17 cellular contexts compared by ENCODE assay signal in the genomic region with DNA sequence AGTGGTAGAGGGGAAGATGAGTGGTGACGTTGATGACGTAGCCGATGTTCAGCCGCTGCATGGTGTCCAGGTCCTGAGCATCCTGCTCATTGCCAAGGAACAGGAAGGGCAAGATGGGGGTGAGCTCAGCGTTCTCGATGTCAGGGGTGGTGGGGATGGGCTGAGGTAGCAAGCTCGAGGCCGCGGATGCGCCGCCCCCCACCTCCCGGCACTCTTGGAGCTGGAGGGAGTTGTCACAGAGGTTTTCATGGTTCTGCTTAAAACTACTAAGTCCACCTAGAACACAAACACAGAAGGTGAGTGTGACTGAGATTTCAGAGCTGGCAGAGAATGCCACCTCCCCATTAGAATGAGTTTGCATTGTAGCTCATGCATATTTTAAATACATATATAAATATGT.
"Had no signal": no experiment of that assay in that cellular context is flagged by ENCODE, and none has a peak within 500 bp of the region (broad histone marks: within the 10 kb centered on the region; RNA-seq: fewer than 3 reads in every experiment).

No MANE protein-coding gene starts in this region.

- ATAC-seq: esophagus mucosa; mucosa of descending colon; naive thymus-derived CD4-positive, alpha-beta T cell; pancreas; right lobe of liver; T-cell had no signal

- H3K9me3 Mint-ChIP-seq: brain; memory B cell; naive thymus-derived CD4-positive, alpha-beta T cell; T-cell had no signal

- H3K4me3 ChIP-seq: mucosa of descending colon, pancreas, right lobe of liver, SK-N-MC, smooth muscle cell, thyroid gland had no signal

- H3K4me3 Mint-ChIP-seq: brain, memory B cell, T-cell had no signal

- H3K36me3 ChIP-seq: neutrophil had no signal

- H3K27me3 ChIP-seq: neutrophil, pancreas, right lobe of liver, thyroid gland had no signal

- H3K9me3 ChIP-seq: mucosa of descending colon, neutrophil, pancreas, right lobe of liver, thyroid gland had no signal

- DNase-seq: activated CD4-positive, alpha-beta T cell treated with anti-CD3 and anti-CD28 coated beads, Interleukin-2, amount 50 U/mL, for 4 hours; activated T-cell treated with anti-CD3 and anti-CD28 coated beads for 4 hours; anterior cingulate cortex; central memory CD4-positive, alpha-beta T cell; mucosa of descending colon; naive thymus-derived CD4-positive, alpha-beta T cell; pancreas; right lobe of liver; stimulated activated CD4-positive, alpha-beta T cell treated with anti-CD3 and anti-CD28 coated beads, Interleukin-4, amount 100 ng/mL, for 1 hour; T-cell; thyroid gland had no signal

- H3K27ac ChIP-seq: neutrophil, pancreas, SK-N-MC, thyroid gland had no signal

- H3K27ac Mint-ChIP-seq: brain, memory B cell, T-cell had no signal

- H3K27me3 Mint-ChIP-seq: brain; memory B cell; naive thymus-derived CD4-positive, alpha-beta T cell; T-cell had no signal
